ENCODE assay signal across 20 cellular contexts in the genomic region with DNA sequence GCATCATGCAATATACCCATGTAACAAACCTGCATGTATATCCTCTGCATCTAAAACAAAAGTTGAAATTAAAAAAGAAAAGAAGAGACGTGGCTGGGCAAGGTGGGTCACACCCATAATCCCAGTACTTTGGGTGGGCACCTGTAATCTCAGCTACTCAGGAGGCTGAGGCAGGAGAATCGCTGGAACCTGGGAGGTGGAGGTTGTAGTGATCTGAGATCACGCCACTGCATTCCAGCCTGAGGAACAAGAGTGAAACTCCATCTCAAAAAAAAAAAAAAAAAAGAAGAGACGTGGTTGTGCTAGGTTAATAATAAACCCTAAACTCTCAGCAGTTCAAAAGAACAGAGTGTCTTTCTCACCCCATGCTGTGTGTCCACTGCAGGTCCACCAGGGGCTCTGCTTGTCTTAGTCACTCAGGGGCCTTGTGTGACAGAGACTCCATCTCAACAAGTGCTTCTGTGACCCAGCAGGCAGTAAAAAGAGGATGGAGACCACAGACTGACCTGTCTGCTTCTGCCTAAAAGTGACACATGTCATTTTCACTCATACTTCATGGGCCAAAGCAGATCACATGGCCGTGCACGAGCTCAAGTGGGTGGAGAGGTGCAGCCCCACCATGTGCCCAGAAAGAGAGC. TPM values are rescaled to one million over a fixed set of nuclear protein-coding genes. Genes with fewer than 3 reads are reported as not detected.
DNase-seq lines count a peak whose midpoint lies in the region; ATAC-seq and TF ChIP-seq lines count a peak whose summit lies in the region.
"Had no signal": no experiment of that assay in that cellular context is flagged by ENCODE, and none has a peak within 500 bp of the region (broad histone marks: within the 10 kb centered on the region; RNA-seq: fewer than 3 reads in every experiment).

No MANE protein-coding gene starts in this region.

- H3K27me3 ChIP-seq in upper lobe of right lung, result no peaks in the 10 kb centered on the region
- no peaks in the 10 kb centered on the region for H3K27me3 ChIP-seq in SK-N-SH (ENCODE audit: insufficient read depth)
- H3K27me3 ChIP-seq: BLaER1 treated with 17β-estradiol and CSF1 and Interleukin-3, amounts not matched to agents 10 nM and 100 nM; testis had no signal

- intact Hi-C loops in upper lobe of right lung (cut with DNase I) (no loop called here), left ventricle myocardium superior (cut with micrococcal nuclease) (loop anchor here (5.0 kb wide), 1 partner anchor 280 kb away; no protein-coding TSS in a partner anchor)

- H3K36me3 ChIP-seq in upper lobe of right lung, result no peaks in the 10 kb centered on the region
- H3K36me3 ChIP-seq in SK-N-SH (replicated peaks in 1 of 2; ENCODE audit: control insufficient read depth in 1 of 2, insufficient read depth in 2 of 2, low read length in 1 of 2), result no peaks in the 10 kb centered on the region
- H3K36me3 ChIP-seq: BLaER1 treated with 17β-estradiol and CSF1 and Interleukin-3, amounts not matched to agents 10 nM and 100 nM; HAP-1 had no signal

- H2AFZ ChIP-seq in SK-N-SH (ENCODE audit: low read depth), result no peak overlapping the region

- no peaks in the 10 kb centered on the region for H3K9me3 ChIP-seq in upper lobe of right lung
- H3K9me3 ChIP-seq in SK-N-SH, result no peaks in the 10 kb centered on the region
- H3K9me3 ChIP-seq: BLaER1 treated with 17β-estradiol and CSF1 and Interleukin-3, amounts not matched to agents 10 nM and 100 nM; HAP-1; testis had no signal

- TF ChIP-seq CTCF in upper lobe of right lung (IDR thresholded peaks at IDR 0.05), result no peak
- TF ChIP-seq CTCF in SK-N-SH (IDR thresholded peaks at IDR 0.05), result no peak

- H3K4me1 ChIP-seq in upper lobe of right lung (peaks cover 8% of the 10 kb centered on the region), SK-N-SH (ENCODE audit: control insufficient read depth in 1 of 2, insufficient read depth in 2 of 2, low read depth in 1 of 2, low read length in 1 of 2) (no peaks in the 10 kb centered on the region; a peak in 2 of 4 replicates)
- H3K4me1 ChIP-seq: HAP-1 had no signal

- POLR2A ChIA-PET in SK-N-SH (lab: Yijun Ruan, JAX), result no interaction called here

- DNase-seq in glomerular visceral epithelial cell (ENCODE audit: extremely low spot score) (peak; percentile 20), upper lobe of right lung (peak; percentile 17), SK-N-SH (no peak), epidermal melanocyte (ENCODE audit: insufficient read length, low spot score) (no peak), left ventricle myocardium superior (no peak)
- DNase-seq: activated CD4-positive, alpha-beta memory T cell treated with anti-CD3 and anti-CD28 coated beads, Interleukin-2, amount 10 ng/mL, durations not matched to agents 7 days and 5 days; kidney glomerular epithelial cell; MV-4-11; NCI-H2081; NCI-H774; nucleus accumbens; RPMI8226; stimulated activated CD4-positive, alpha-beta T cell treated with anti-CD3 and anti-CD28 coated beads, Interleukin-2, amount 100 ng/mL, for 48 hours; T-cell; testis had no signal

- WGBS in SK-N-SH (ENCODE audit: low lambda C conversion rate), result 34% methylated on average over 6 of the region's 6 CpGs

- no peaks in the 10 kb centered on the region for H3F3A ChIP-seq in SK-N-SH (replicated peaks; ENCODE audit: insufficient read depth)

- ATAC-seq in GM18909 (IDR thresholded peaks at IDR 0.05; ENCODE audit: poor library complexity, unreplicated experiment) (peak; percentile 52), HG03196 (IDR thresholded peaks at IDR 0.05; ENCODE audit: unreplicated experiment) (peak; percentile 61), upper lobe of right lung (no peak), left ventricle myocardium superior (no peak)
- ATAC-seq: T-cell had no signal

- H3K4me2 ChIP-seq in SK-N-SH, result no peak overlapping the region
- H3K4me2 ChIP-seq: BLaER1 treated with 17β-estradiol and CSF1 and Interleukin-3, amounts not matched to agents 10 nM and 100 nM had no signal

- no peak overlapping the region for H3K9ac ChIP-seq in SK-N-SH
- H3K9ac ChIP-seq: BLaER1 treated with 17β-estradiol and CSF1 and Interleukin-3, amounts not matched to agents 10 nM and 100 nM had no signal

- no peak for TF ChIP-seq RAD21 in SK-N-SH (IDR thresholded peaks at IDR 0.05; ENCODE audit: low read length)

- H4K20me1 ChIP-seq in SK-N-SH (ENCODE audit: insufficient read depth), result no peaks in the 10 kb centered on the region
- H4K20me1 ChIP-seq: BLaER1 treated with 17β-estradiol and CSF1 and Interleukin-3, amounts not matched to agents 10 nM and 100 nM had no signal

- H3K4me3 ChIP-seq in upper lobe of right lung (no peak overlapping the region), SK-N-SH (ENCODE audit: low read depth in 2 of 2, low read length in 1 of 2) (no peak overlapping the region)
- H3K4me3 ChIP-seq: BLaER1 treated with 17β-estradiol and CSF1 and Interleukin-3, amounts not matched to agents 10 nM and 100 nM; HAP-1; testis had no signal

- H3K79me2 ChIP-seq in SK-N-SH (ENCODE audit: insufficient read depth), result no peaks in the 10 kb centered on the region

- CTCF ChIA-PET in SK-N-SH (lab: Yijun Ruan, JAX), result interaction anchor here (0.7 to 4.5 kb wide), 5 partner anchors 9 to 467 kb away, joined by 3 to 23 read pairs (median 3); no protein-coding TSS in a partner anchor

- H3K27ac ChIP-seq in upper lobe of right lung (no peak overlapping the region), SK-N-SH (ENCODE audit: low read depth in 2 of 2, low read length in 1 of 2) (no peak overlapping the region)
- H3K27ac ChIP-seq: BLaER1 treated with 17β-estradiol and CSF1 and Interleukin-3, amounts not matched to agents 10 nM and 100 nM; testis; VCaP had no signal

- no peak for TF ChIP-seq EP300 in SK-N-SH (IDR thresholded peaks at IDR 0.05; ENCODE audit: borderline replicate concordance in 1 of 2, low read depth in 1 of 2, low read length in 1 of 2)

- no peaks in the 10 kb centered on the region for H3K9me2 ChIP-seq in SK-N-SH

TF ChIP-seq in SK-N-SH, 30 proteins besides CTCF, POLR2A, EP300 and RAD21:
- TF ChIP-seq NRF1 (IDR thresholded peaks at IDR 0.05; ENCODE audit: low read depth, low read length), result no peak
- no peak for TF ChIP-seq GATA2 (CRISPR knock-in tag; IDR thresholded peaks at IDR 0.05)
- TF ChIP-seq, protein P1, sequence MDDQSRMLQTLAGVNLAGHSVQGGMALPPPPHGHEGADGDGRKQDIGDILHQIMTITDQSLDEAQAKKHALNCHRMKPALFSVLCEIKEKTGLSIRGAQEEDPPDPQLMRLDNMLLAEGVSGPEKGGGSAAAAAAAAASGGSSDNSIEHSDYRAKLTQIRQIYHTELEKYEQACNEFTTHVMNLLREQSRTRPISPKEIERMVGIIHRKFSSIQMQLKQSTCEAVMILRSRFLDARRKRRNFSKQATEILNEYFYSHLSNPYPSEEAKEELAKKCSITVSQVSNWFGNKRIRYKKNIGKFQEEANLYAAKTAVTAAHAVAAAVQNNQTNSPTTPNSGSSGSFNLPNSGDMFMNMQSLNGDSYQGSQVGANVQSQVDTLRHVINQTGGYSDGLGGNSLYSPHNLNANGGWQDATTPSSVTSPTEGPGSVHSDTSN (IDR thresholded peaks at IDR 0.05), result no peak
- TF ChIP-seq, protein P2, sequence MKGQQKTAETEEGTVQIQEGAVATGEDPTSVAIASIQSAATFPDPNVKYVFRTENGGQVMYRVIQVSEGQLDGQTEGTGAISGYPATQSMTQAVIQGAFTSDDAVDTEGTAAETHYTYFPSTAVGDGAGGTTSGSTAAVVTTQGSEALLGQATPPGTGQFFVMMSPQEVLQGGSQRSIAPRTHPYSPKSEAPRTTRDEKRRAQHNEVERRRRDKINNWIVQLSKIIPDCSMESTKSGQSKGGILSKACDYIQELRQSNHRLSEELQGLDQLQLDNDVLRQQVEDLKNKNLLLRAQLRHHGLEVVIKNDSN (IDR thresholded peaks at IDR 0.05; ENCODE audit: borderline replicate concordance, low read depth), result no peak
- no peak for TF ChIP-seq POLR2AphosphoS5 (IDR thresholded peaks at IDR 0.05; ENCODE audit: low read depth, low read length)

RNA-seq across cellular contexts. Expression of a gene that starts 22.3 kb away (rescaled TPM):
- total RNA-seq in upper lobe of right lung (66.5 TPM), left ventricle myocardium superior (22.5 TPM)
- polyA plus RNA-seq in SK-N-SH (2012; rRNA removed), result 8.8 and 10.2 TPM in 2 replicates
- polyA plus RNA-seq in SK-N-SH (2012; cell fraction: cytosol; rRNA removed), result 6.1 and 8.1 TPM in 2 replicates
- 28.9 and 32.4 TPM in 2 replicates for polyA plus RNA-seq in SK-N-SH (2012; cell fraction: nucleus; rRNA removed)

Comparison
In these comparisons a context has a peak if more than half of its experiments do, and no peak if none do; other contexts are left out.
1. ATAC-seq: peak in GM18909 (single experiment) and HG03196 (single experiment); none in upper lobe of right lung (single experiment) and left ventricle myocardium superior (single experiment).
2. DNase-seq: peak in glomerular visceral epithelial cell (single experiment) and upper lobe of right lung (single experiment); none in SK-N-SH (single experiment), epidermal melanocyte (single experiment) and left ventricle myocardium superior (single experiment).